8 cellular contexts compared by ENCODE assay signal in genomic region chr11:124745835-124746620, GRCh38. TPM values are rescaled to one million over a fixed set of nuclear protein-coding genes. Genes with fewer than 3 reads are reported as not detected.
DNase-seq lines count a peak whose midpoint lies in the region; ATAC-seq and TF ChIP-seq lines count a peak whose summit lies in the region.

No MANE protein-coding gene starts in this region.

- peaks cover 13% of the 10 kb centered on the region for H3K4me1 Mint-ChIP-seq in activated T-cell treated with anti-CD3 and anti-CD28 coated beads, Interleukin-2, amount 50 U/mL, for 24 hours (ENCODE audit: low read depth)

- TF ChIP-seq CTCF in AG09319 (IDR thresholded peaks at IDR 0.05; ENCODE audit: low read depth, low read length) (peak; percentile 14), HL-60 (IDR thresholded peaks at IDR 0.05; ENCODE audit: insufficient read depth, low read length) (no peak), heart right ventricle (IDR thresholded peaks at IDR 0.05) (no peak), gastrocnemius medialis (IDR thresholded peaks at IDR 0.05 in 4 of 5, conservative IDR thresholded peaks at IDR 0.05 in 1 of 5) (no peak)

- H3K27me3 ChIP-seq in HL-60 (ENCODE audit: insufficient read depth, poor library complexity, severe bottlenecking) (peaks cover 20% of the 10 kb centered on the region), heart right ventricle (peaks cover 0 to 79% (median 74%) of the 10 kb centered on the region in 7 donors), gastrocnemius medialis (peaks cover 34 to 72% (median 61%) of the 10 kb centered on the region in 3 donors)

- H3K4me3 ChIP-seq in HL-60 (replicated peaks; ENCODE audit: insufficient read depth, low read length) (peak overlapping the region; percentile 59), heart right ventricle (peak overlapping the region; percentile 41 to 66 (median 53)), gastrocnemius medialis (peak overlapping the region; percentile 53 to 73 (median 65))

- DNase-seq in AG09319 (ENCODE audit: extremely low read depth, low read depth) (no peak), HL-60 (ENCODE audit: low read depth in 1 of 2, low spot score in 1 of 2) (peak in 1 of 2 experiments; percentile 24), heart right ventricle (no peak), gastrocnemius medialis (no peak), NCI-H226 (no peak), NCI-H2107 treated with DMSO at 0.1 percent for 48 hours (lab: John Stamatoyannopoulos, UW; ENCODE audit: unreplicated experiment) (no peak)
- DNase-seq in activated T-cell treated with anti-CD3 and anti-CD28 coated beads, Interleukin-2, amount 50 U/mL, for 24 hours, result peak; percentile 62

- peaks cover 10% of the 10 kb centered on the region for H3K27me3 Mint-ChIP-seq in activated T-cell treated with anti-CD3 and anti-CD28 coated beads, Interleukin-2, amount 50 U/mL, for 24 hours

- intact Hi-C loops in heart right ventricle (cut with DNase I), result loop anchor here in 1 of 10 donors (10.0 kb wide), 1 partner anchor 81 kb away; no protein-coding TSS in a partner anchor
- intact Hi-C loops in gastrocnemius medialis (cut with DNase I; ENCODE audit: low total_unique reads), result loop anchor here (2.0 to 5.0 kb wide), 2 partner anchors 17 to 74 kb away; partner anchors contain the start of genes ESAM, SIAE and SPA17

- in situ Hi-C loops in gastrocnemius medialis (cut with MboI; ENCODE audit: low sequenced_read_pairs in 4 of 4), result no loop called here

- H3K4me3 Mint-ChIP-seq in activated T-cell treated with anti-CD3 and anti-CD28 coated beads, Interleukin-2, amount 50 U/mL, for 24 hours, result peak overlapping the region; percentile 86

- ATAC-seq in GM19351 (IDR thresholded peaks at IDR 0.05; ENCODE audit: unreplicated experiment) (peak; percentile 21), heart right ventricle (peak in 2 of 8 donors; percentile 1 to 3), gastrocnemius medialis (no peak)

- WGBS in heart right ventricle, 2 donors, result 8 to 31% methylated on average over 38 to 41 of the region's 41 CpGs

- no peak for TF ChIP-seq POLR2A in gastrocnemius medialis (IDR thresholded peaks at IDR 0.05)

- H3K27ac ChIP-seq in HL-60 (replicated peaks), result no peak overlapping the region
- H3K27ac ChIP-seq in heart right ventricle, result peak overlapping the region in 7 of 10 donors; percentile 46 to 73 (median 70)
- H3K27ac ChIP-seq in gastrocnemius medialis, result peak overlapping the region; percentile 25 to 70 (median 64)

- peaks cover 4% of the 10 kb centered on the region for H3K36me3 Mint-ChIP-seq in activated T-cell treated with anti-CD3 and anti-CD28 coated beads, Interleukin-2, amount 50 U/mL, for 24 hours (ENCODE audit: low read depth)

- H3K9me3 ChIP-seq in heart right ventricle, result no peaks in the 10 kb centered on the region
- H3K9me3 ChIP-seq in gastrocnemius medialis, result no peaks in the 10 kb centered on the region

- peak overlapping the region; percentile 85 for H3K27ac Mint-ChIP-seq in activated T-cell treated with anti-CD3 and anti-CD28 coated beads, Interleukin-2, amount 50 U/mL, for 24 hours

- H3K36me3 ChIP-seq in heart right ventricle, result peaks cover 0 to 4% (median 0%) of the 10 kb centered on the region in 9 donors
- H3K36me3 ChIP-seq in gastrocnemius medialis, result no peaks in the 10 kb centered on the region

- no peaks in the 10 kb centered on the region for H3K9me3 Mint-ChIP-seq in activated T-cell treated with anti-CD3 and anti-CD28 coated beads, Interleukin-2, amount 50 U/mL, for 24 hours

- H3K4me1 ChIP-seq in heart right ventricle (peaks cover 3 to 65% (median 50%) of the 10 kb centered on the region in 9 donors), gastrocnemius medialis (peaks cover 0 to 12% of the 10 kb centered on the region in 2 donors)

RNA-seq across cellular contexts. Expression of gene VSIG2, which starts 6.0 kb away (rescaled TPM):
- total RNA-seq in heart right ventricle (1 to 10 TPM in 5 of 10 donors, under 1 TPM in 5; 0.72 to 2.2 (median 1.1) TPM), gastrocnemius medialis (under 1 TPM in 2 of 4 donors, not detected in 2; 0.29 to 0.46 TPM)
- 1 to 10 TPM in 1 of 2 donors, under 1 TPM in 1; 0.55 to 2.3 TPM for polyA plus RNA-seq in heart right ventricle

RNA-seq across cellular contexts. Expression of gene NRGN, which starts 6.3 kb away (rescaled TPM):
- total RNA-seq in heart right ventricle (1 to 10 TPM; 1.5 to 7.8 (median 4.1) TPM), gastrocnemius medialis (under 1 TPM in 2 of 4 donors, not detected in 2; 0.51 to 0.52 TPM)
- polyA plus RNA-seq in heart right ventricle, result 10 to 100 TPM in 1 of 2 donors, 1 to 10 TPM in 1; 7.3 to 26.0 TPM

RNA-seq across cellular contexts. Expression of gene ESAM, which starts 16.1 kb away (rescaled TPM):
- total RNA-seq in heart right ventricle, result 10 to 100 TPM; 25.3 to 66.4 (median 44.8) TPM
- 10 to 100 TPM; 47.2 to 88.1 TPM for polyA plus RNA-seq in heart right ventricle
- 10 to 100 TPM; 20.0 to 30.1 (median 27.5) TPM for total RNA-seq in gastrocnemius medialis

RNA-seq across cellular contexts. Expression of gene MSANTD2, which starts 54.2 kb away (rescaled TPM):
- total RNA-seq in heart right ventricle (1 to 10 TPM; 2.4 to 4.6 (median 3.1) TPM), gastrocnemius medialis (1 to 10 TPM; 3.3 to 5.1 (median 3.8) TPM)
- polyA plus RNA-seq in heart right ventricle, result 10 to 100 TPM in 1 of 2 donors, 1 to 10 TPM in 1; 3.5 to 15.9 TPM
